Comparison of ENCODE assay signal across 8 cellular contexts in the genomic region with DNA sequence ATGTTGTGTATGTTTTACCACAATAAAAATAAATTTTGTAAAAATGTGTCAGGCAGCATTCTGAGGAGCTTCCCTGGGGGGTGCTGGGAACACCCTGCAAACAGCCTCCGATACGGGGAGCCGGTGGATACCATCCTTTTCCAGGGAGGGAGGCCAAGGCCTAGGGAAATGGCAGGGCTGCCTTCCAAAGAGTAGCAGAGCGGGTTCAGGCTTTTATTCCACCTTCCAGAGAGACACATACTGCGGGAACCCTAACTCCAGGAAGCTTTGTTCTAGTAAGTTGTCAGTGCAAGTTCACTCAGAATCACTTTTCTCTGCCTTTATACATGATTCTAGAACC. TPM values are rescaled to one million over a fixed set of nuclear protein-coding genes. Genes with fewer than 3 reads are reported as not detected.
DNase-seq lines count a peak whose midpoint lies in the region; ATAC-seq and TF ChIP-seq lines count a peak whose summit lies in the region.

No MANE protein-coding gene starts in this region.

- intact Hi-C loops in testis (cut with DNase I; ENCODE audit: low total_unique reads), result no loop called here

- TF ChIP-seq CTCF in cardiac fibroblast (IDR thresholded peaks at IDR 0.05; ENCODE audit: low read depth, low read length) (no peak), liver (IDR thresholded peaks at IDR 0.05; ENCODE audit: low read depth, low read length, missing input control) (no peak), testis (IDR thresholded peaks at IDR 0.05) (no peak)

- H3K4me3 ChIP-seq in NT2/D1 (ENCODE audit: insufficient read length, low read depth), result peak overlapping the region; percentile 75
- peak overlapping the region; percentile 45 to 72 for H3K4me3 ChIP-seq in cardiac fibroblast (replicated peaks in 1 of 2; ENCODE audit: low read depth in 2 of 2, low read length in 2 of 2)
- H3K4me3 ChIP-seq in liver (ENCODE audit: low read depth in 1 of 3, low read length in 3 of 3), result peak overlapping the region; percentile 52 to 82 (median 65)
- H3K4me3 ChIP-seq in testis, result peak overlapping the region; percentile 89 to 91

- H3K36me3 ChIP-seq in NT2/D1 (ENCODE audit: insufficient read depth, insufficient read length, low read length) (no peaks in the 10 kb centered on the region), liver (ENCODE audit: control insufficient read depth in 4 of 4, insufficient read depth in 3 of 4, low read depth in 1 of 4, low read length in 3 of 4) (no peaks in the 10 kb centered on the region), testis (ENCODE audit: low read depth, missing control alignments) (no peaks in the 10 kb centered on the region)

- H3K4me1 ChIP-seq in NT2/D1 (ENCODE audit: insufficient read depth, insufficient read length) (no peaks in the 10 kb centered on the region), liver (ENCODE audit: control insufficient read depth in 4 of 4, insufficient read depth in 4 of 4, low read length in 3 of 4) (peaks cover 4 to 20% (median 5%) of the 10 kb centered on the region in 4 donors), testis (peaks cover 20% of the 10 kb centered on the region)

- WGBS in liver, result 12% methylated on average over 5 of the region's 5 CpGs
- 3 to 4% methylated on average over 5 of the region's 5 CpGs for WGBS in testis, 2 donors

- peak; percentile 70 for DNase-seq in activated CD8-positive, alpha-beta memory T cell treated with anti-CD3 and anti-CD28 coated beads for 24 hours
- DNase-seq in activated CD8-positive, alpha-beta memory T cell treated with anti-CD3 and anti-CD28 coated beads, Interleukin-2, amount 50 U/mL, for 4 hours, result no peak
- peak; percentile 15 for DNase-seq in NT2/D1 (ENCODE audit: low read depth, low spot score)
- DNase-seq in cardiac fibroblast (ENCODE audit: low read depth in 2 of 2), result peak in 1 of 2 donors; percentile 38
- DNase-seq in testis, result peak; percentile 74

- H3K9me3 ChIP-seq in NT2/D1 (ENCODE audit: insufficient read depth, low read length) (peaks cover 5% of the 10 kb centered on the region; the same call in 1 of the 2 replicates), liver (ENCODE audit: control insufficient read depth in 4 of 4, low read length in 3 of 4) (no peaks in the 10 kb centered on the region), testis (no peaks in the 10 kb centered on the region)

- H3K27me3 ChIP-seq in NT2/D1 (ENCODE audit: insufficient read depth, insufficient read length) (peaks cover 2% of the 10 kb centered on the region), liver (ENCODE audit: control insufficient read depth in 4 of 4, insufficient read depth in 4 of 4, low read length in 3 of 4) (no peaks in the 10 kb centered on the region), testis (no peaks in the 10 kb centered on the region)

- no peak for TF ChIP-seq RAD21 in liver (IDR thresholded peaks at IDR 0.05)

- H3K9ac ChIP-seq in NT2/D1 (ENCODE audit: insufficient read length, low read depth) (peak overlapping the region; percentile 94), liver (ENCODE audit: low read depth in 1 of 2, low read length in 2 of 2) (peak overlapping the region; percentile 60 to 71)

- H3K27ac ChIP-seq in liver (ENCODE audit: low read depth in 1 of 2, low read length in 2 of 2) (peak overlapping the region; percentile 95 to 99), testis (peak overlapping the region; percentile 97 to 98)

- ATAC-seq in HG03097 (IDR thresholded peaks at IDR 0.05; ENCODE audit: low FRiP score, unreplicated experiment), result no peak
- ATAC-seq in GM18520 (IDR thresholded peaks at IDR 0.05; ENCODE audit: unreplicated experiment), result no peak

- no peak for TF ChIP-seq POLR2A in testis (IDR thresholded peaks at IDR 0.05)

TF ChIP-seq in liver, 16 proteins besides CTCF, POLR2A, EP300 and RAD21:
- TF ChIP-seq NR2F2 (IDR thresholded peaks at IDR 0.05) (peak; percentile 8), YY1 (IDR thresholded peaks at IDR 0.05) (peak; percentile 67), SP1 (IDR thresholded peaks at IDR 0.05) (no peak)

RNA-seq across cellular contexts. Expression of a gene that starts 0.9 kb away (rescaled TPM):
- total RNA-seq in liver (10 to 100 TPM; 20.7 to 26.8 TPM), testis (10 to 100 TPM; 64.3 to 99.3 TPM)
- polyA plus RNA-seq in liver (1 to 10 TPM; 3.9 to 5.3 TPM), testis (ENCODE audit: insufficient read depth, low read depth, low replicate concordance) (29.6 TPM)
